In the genomic region with DNA sequence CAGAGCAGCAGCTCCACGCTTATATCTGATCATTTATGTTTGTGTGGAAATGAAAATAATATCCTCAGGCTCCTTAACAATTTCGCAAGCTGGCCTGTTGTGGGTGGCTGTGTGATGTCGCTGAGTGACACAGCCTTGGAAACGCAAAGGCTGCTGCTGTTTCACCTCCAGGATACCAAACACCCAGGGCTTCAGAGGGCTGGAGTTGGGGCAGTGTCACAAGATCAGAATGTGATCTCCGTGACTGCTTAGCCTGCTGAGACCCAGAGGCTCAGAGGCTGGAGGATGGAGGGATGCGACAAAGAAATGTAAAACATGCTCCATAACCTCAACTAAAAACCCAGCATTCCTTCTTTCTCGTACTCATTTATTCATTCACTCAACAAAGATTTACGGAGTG, we compare ENCODE assay signal across 20 cellular contexts. TPM values are rescaled to one million over a fixed set of nuclear protein-coding genes. Genes with fewer than 3 reads are reported as not detected.
DNase-seq lines count a peak whose midpoint lies in the region; ATAC-seq, FAIRE-seq and TF ChIP-seq lines count a peak whose summit lies in the region.
"Had no signal": no experiment of that assay in that cellular context is flagged by ENCODE, and none has a peak within 500 bp of the region (broad histone marks: within the 10 kb centered on the region; RNA-seq: fewer than 3 reads in every experiment).

No MANE protein-coding gene starts in this region.

- TF ChIP-seq CTCF in hepatocyte (IDR thresholded peaks at IDR 0.05; ENCODE audit: poor library complexity) (no peak), pancreas (IDR thresholded peaks at IDR 0.05) (no peak)

- no peaks in the 10 kb centered on the region for H3K9me2 ChIP-seq in hepatocyte (replicated peaks; ENCODE audit: insufficient read depth)

- H3K27ac ChIP-seq in hepatocyte, result peak overlapping the region; percentile 3
- H3K27ac ChIP-seq in pancreas, result no peak overlapping the region
- H3K27ac ChIP-seq: C4-2B, suprapubic skin had no signal

- H3K4me1 ChIP-seq in hepatocyte (ENCODE audit: insufficient read depth), result no peaks in the 10 kb centered on the region
- no peaks in the 10 kb centered on the region for H3K4me1 ChIP-seq in pancreas
- H3K4me1 ChIP-seq: suprapubic skin had no signal

- H2AFZ ChIP-seq in hepatocyte, result no peak overlapping the region

- FAIRE-seq in pancreas (lab: Jason Lieb, UNC), result no peak

- H3K36me3 ChIP-seq in hepatocyte (replicated peaks; ENCODE audit: insufficient read depth, low read depth) (no peaks in the 10 kb centered on the region), pancreas (no peaks in the 10 kb centered on the region)
- H3K36me3 ChIP-seq: suprapubic skin had no signal

- ATAC-seq in pancreas, result no peak
- ATAC-seq: activated CD4-positive, CD25-positive, alpha-beta regulatory T cell treated with anti-CD3 and anti-CD28 coated beads, Interleukin-2, amount 50 U/mL, for 24 hours; esophagus mucosa; naive thymus-derived CD4-positive, alpha-beta T cell had no signal

- H3K9me3 ChIP-seq in hepatocyte (ENCODE audit: low read depth) (no peaks in the 10 kb centered on the region), pancreas (no peaks in the 10 kb centered on the region)
- H3K9me3 ChIP-seq: suprapubic skin had no signal

- intact Hi-C loops in pancreas (cut with DNase I), result no loop called here

- WGBS in hepatocyte (ENCODE audit: low lambda C conversion rate, missing lambda C conversion rate), result 74% methylated on average over 8 of the region's 8 CpGs
- WGBS in pancreas, 2 donors, result 69 to 78% methylated on average over 8 of the region's 8 CpGs

- H3K27me3 ChIP-seq in hepatocyte (no peaks in the 10 kb centered on the region), pancreas (no peaks in the 10 kb centered on the region)
- H3K27me3 ChIP-seq: suprapubic skin had no signal

- no peak overlapping the region for H3K4me2 ChIP-seq in hepatocyte

- peak; percentile 57 for DNase-seq in HCEC 1CT
- DNase-seq in astrocyte of the hippocampus (ENCODE audit: low read depth, low spot score), result peak; percentile 54
- no peak for DNase-seq in hepatocyte (ENCODE audit: low spot score)
- peak; percentile 61 for DNase-seq in stromal cell of bone marrow (ENCODE audit: low read depth)
- no peak for DNase-seq in activated effector memory CD4-positive, alpha-beta T cell treated with Interleukin-2 at 50 U/mL for 16 hours
- DNase-seq in NCI-H510A (lab: John Stamatoyannopoulos, UW), result no peak
- DNase-seq in pancreas, result no peak
- DNase-seq: activated effector memory CD4-positive, alpha-beta T cell treated with anti-CD3 and anti-CD28 coated beads, Interleukin-2, amount 50 U/mL, for 16 hours; aorta; dermis blood vessel endothelial cell; GOT3; naive thymus-derived CD4-positive, alpha-beta T cell; NCI-H2081 treated with DMSO at 0.1 percent for 48 hours; NCI-H774; RPMI8226; T-helper 1 cell had no signal

- no peak overlapping the region for H3K4me3 ChIP-seq in hepatocyte
- no peak overlapping the region for H3K4me3 ChIP-seq in pancreas
- H3K4me3 ChIP-seq: suprapubic skin had no signal

- no peaks in the 10 kb centered on the region for H4K20me1 ChIP-seq in hepatocyte (ENCODE audit: insufficient read depth, poor library complexity, severe bottlenecking)

- no peaks in the 10 kb centered on the region for H3K79me2 ChIP-seq in hepatocyte

RNA-seq across cellular contexts. Expression of gene BMPER, which starts 37.2 kb away (rescaled TPM):
- total RNA-seq in hepatocyte (3.8 and 6.3 TPM in 2 replicates), pancreas (1 to 10 TPM in 1 of 6 donors, under 1 TPM in 5; 0.14 to 1.6 (median 0.46) TPM)
- polyA plus RNA-seq in hepatocyte (4.4 and 4.5 TPM in 2 replicates), pancreas (under 1 TPM; 0.23 to 0.73 TPM)
- total RNA-seq: esophagus mucosa had no signal
- polyA plus RNA-seq: naive thymus-derived CD4-positive, alpha-beta T cell had no signal

Comparison
In these comparisons a context has a peak if more than half of its experiments do, and no peak if none do; other contexts are left out.
1. DNase-seq: peak in HCEC 1CT (single experiment), astrocyte of the hippocampus (single experiment) and stromal cell of bone marrow (single experiment); none in hepatocyte (single experiment), activated effector memory CD4-positive, alpha-beta T cell treated with Interleukin-2 at 50 U/mL for 16 hours (single experiment), NCI-H510A (single experiment) and pancreas (0 of 6).